ENCODE assay signal across 1 cellular context in the genomic region with DNA sequence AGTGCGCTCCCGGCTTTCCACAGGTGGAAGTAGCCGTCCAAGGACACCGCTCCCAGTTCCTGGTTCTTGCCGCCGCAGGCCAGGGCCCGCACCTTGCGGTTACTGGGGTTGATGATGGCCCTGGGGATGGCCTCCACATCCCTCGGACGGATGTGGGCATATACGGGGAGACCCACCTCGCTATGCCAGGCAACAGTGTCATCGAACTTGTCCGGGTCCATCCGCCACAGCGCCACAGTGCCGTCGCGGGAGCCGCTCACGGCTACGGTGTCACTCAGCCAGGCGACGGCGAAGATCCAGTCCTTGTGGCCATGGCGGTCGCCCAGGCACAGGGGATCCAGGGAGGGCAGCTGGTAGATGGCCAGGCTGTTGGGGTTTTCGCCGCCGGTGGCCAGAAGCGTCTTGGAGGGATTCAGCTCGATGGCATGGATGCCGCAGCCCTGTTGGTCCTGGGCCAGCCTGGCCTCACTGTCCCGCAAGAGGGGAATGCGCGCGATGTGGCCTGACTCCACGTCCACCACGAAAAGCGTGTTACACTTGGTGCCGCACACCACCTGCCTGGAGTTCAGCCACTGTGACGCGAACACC.
TF ChIP-seq lines count a peak whose summit lies in the region.

No MANE protein-coding gene starts in this region.

TF ChIP-seq in WTC11, 78 proteins besides CTCF, POLR2A, EP300 and RAD21 (continued from another document):
- TF ChIP-seq, protein P1, sequence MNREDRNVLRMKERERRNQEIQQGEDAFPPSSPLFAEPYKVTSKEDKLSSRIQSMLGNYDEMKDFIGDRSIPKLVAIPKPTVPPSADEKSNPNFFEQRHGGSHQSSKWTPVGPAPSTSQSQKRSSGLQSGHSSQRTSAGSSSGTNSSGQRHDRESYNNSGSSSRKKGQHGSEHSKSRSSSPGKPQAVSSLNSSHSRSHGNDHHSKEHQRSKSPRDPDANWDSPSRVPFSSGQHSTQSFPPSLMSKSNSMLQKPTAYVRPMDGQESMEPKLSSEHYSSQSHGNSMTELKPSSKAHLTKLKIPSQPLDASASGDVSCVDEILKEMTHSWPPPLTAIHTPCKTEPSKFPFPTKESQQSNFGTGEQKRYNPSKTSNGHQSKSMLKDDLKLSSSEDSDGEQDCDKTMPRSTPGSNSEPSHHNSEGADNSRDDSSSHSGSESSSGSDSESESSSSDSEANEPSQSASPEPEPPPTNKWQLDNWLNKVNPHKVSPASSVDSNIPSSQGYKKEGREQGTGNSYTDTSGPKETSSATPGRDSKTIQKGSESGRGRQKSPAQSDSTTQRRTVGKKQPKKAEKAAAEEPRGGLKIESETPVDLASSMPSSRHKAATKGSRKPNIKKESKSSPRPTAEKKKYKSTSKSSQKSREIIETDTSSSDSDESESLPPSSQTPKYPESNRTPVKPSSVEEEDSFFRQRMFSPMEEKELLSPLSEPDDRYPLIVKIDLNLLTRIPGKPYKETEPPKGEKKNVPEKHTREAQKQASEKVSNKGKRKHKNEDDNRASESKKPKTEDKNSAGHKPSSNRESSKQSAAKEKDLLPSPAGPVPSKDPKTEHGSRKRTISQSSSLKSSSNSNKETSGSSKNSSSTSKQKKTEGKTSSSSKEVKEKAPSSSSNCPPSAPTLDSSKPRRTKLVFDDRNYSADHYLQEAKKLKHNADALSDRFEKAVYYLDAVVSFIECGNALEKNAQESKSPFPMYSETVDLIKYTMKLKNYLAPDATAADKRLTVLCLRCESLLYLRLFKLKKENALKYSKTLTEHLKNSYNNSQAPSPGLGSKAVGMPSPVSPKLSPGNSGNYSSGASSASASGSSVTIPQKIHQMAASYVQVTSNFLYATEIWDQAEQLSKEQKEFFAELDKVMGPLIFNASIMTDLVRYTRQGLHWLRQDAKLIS (CRISPR knock-in tag; IDR thresholded peaks at IDR 0.05; ENCODE audit: borderline replicate concordance), result no peak
- TF ChIP-seq ZNF416 (CRISPR knock-in tag; IDR thresholded peaks at IDR 0.05) (no peak), CBFB (CRISPR knock-in tag; IDR thresholded peaks at IDR 0.05; ENCODE audit: low read depth) (no peak)
- TF ChIP-seq, protein P2, sequence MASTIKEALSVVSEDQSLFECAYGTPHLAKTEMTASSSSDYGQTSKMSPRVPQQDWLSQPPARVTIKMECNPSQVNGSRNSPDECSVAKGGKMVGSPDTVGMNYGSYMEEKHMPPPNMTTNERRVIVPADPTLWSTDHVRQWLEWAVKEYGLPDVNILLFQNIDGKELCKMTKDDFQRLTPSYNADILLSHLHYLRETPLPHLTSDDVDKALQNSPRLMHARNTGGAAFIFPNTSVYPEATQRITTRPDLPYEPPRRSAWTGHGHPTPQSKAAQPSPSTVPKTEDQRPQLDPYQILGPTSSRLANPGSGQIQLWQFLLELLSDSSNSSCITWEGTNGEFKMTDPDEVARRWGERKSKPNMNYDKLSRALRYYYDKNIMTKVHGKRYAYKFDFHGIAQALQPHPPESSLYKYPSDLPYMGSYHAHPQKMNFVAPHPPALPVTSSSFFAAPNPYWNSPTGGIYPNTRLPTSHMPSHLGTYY (CRISPR knock-in tag; IDR thresholded peaks at IDR 0.05), result no peak
- TF ChIP-seq, protein P3, sequence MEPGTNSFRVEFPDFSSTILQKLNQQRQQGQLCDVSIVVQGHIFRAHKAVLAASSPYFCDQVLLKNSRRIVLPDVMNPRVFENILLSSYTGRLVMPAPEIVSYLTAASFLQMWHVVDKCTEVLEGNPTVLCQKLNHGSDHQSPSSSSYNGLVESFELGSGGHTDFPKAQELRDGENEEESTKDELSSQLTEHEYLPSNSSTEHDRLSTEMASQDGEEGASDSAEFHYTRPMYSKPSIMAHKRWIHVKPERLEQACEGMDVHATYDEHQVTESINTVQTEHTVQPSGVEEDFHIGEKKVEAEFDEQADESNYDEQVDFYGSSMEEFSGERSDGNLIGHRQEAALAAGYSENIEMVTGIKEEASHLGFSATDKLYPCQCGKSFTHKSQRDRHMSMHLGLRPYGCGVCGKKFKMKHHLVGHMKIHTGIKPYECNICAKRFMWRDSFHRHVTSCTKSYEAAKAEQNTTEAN (CRISPR knock-in tag; IDR thresholded peaks at IDR 0.05), result no peak
